In genomic region chr3:10641760-10642159, GRCh38 we compare ENCODE assay signal across 29 cellular contexts.
"Had no signal": no experiment of that assay in that cellular context is flagged by ENCODE, and none has a peak within 500 bp of the region (broad histone marks: within the 10 kb centered on the region; RNA-seq: fewer than 3 reads in every experiment).

No MANE protein-coding gene starts in this region.

- H3K4me1 Mint-ChIP-seq: stimulated activated effector memory CD8-positive, alpha-beta T cell treated with anti-CD3 and anti-CD28 coated beads, Interleukin-12 subunit alpha, Interleukin-12 subunit beta, amount 100 ng/mL, for 72 hours; stimulated activated memory B cell treated with anti-CD40 and anti-IgM and Interleukin-4, amounts not matched to agents 10 μg/mL and 1 μg/mL and 100 μg/mL, for 72 hours; stimulated activated naive B cell treated with anti-CD40 and anti-IgM and Interleukin-4, amounts not matched to agents 10 μg/mL and 1 μg/mL and 100 μg/mL, for 72 hours; stimulated activated naive CD8-positive, alpha-beta T cell treated with anti-CD3 and anti-CD28 coated beads, Interleukin-15, amount 100 ng/mL, for 72 hours had no signal

- H3K4me1 ChIP-seq: stomach, suprapubic skin, testis, thyroid gland, tibial artery, tibial nerve, transverse colon, upper lobe of left lung, upper lobe of right lung, uterus, vagina had no signal

- ATAC-seq: stimulated activated effector memory CD8-positive, alpha-beta T cell treated with anti-CD3 and anti-CD28 coated beads, Interleukin-12 subunit alpha, Interleukin-12 subunit beta, amount 100 ng/mL, for 72 hours; stimulated activated memory B cell treated with anti-CD40 and anti-IgM and Interleukin-4, amounts not matched to agents 10 μg/mL and 1 μg/mL and 100 μg/mL, for 72 hours; stimulated activated naive B cell treated with anti-CD40 and anti-IgM and Interleukin-4, amounts not matched to agents 10 μg/mL and 1 μg/mL and 100 μg/mL, for 72 hours; stimulated activated naive CD8-positive, alpha-beta T cell treated with anti-CD3 and anti-CD28 coated beads, Interleukin-15, amount 100 ng/mL, for 72 hours; stimulated activated naive CD8-positive, alpha-beta T cell treated with anti-CD3 and anti-CD28 coated beads, Interleukin-15, Interleukin-2, amounts not matched to agents 100 U/mL and 50 U/mL, for 24 hours; upper lobe of right lung had no signal

- H3K9me3 ChIP-seq: testis, thyroid gland, uterus, vagina had no signal

- H3K27ac Mint-ChIP-seq: stimulated activated effector memory CD8-positive, alpha-beta T cell treated with anti-CD3 and anti-CD28 coated beads, Interleukin-12 subunit alpha, Interleukin-12 subunit beta, amount 100 ng/mL, for 72 hours; stimulated activated memory B cell treated with anti-CD40 and anti-IgM and Interleukin-4, amounts not matched to agents 10 μg/mL and 1 μg/mL and 100 μg/mL, for 72 hours; stimulated activated naive B cell treated with anti-CD40 and anti-IgM and Interleukin-4, amounts not matched to agents 10 μg/mL and 1 μg/mL and 100 μg/mL, for 72 hours; stimulated activated naive CD8-positive, alpha-beta T cell treated with anti-CD3 and anti-CD28 coated beads, Interleukin-15, amount 100 ng/mL, for 72 hours; stimulated activated naive CD8-positive, alpha-beta T cell treated with anti-CD3 and anti-CD28 coated beads, Interleukin-15, Interleukin-2, amounts not matched to agents 100 ng/mL and 50 ng/mL, for 24 hours; type B pancreatic cell had no signal

- H3K27ac ChIP-seq: stomach, suprapubic skin, testis, thoracic aorta, thyroid gland, tibial artery, tibial nerve, transverse colon, upper lobe of left lung, upper lobe of right lung, uterus, vagina had no signal

- H3K36me3 Mint-ChIP-seq: stimulated activated effector memory CD8-positive, alpha-beta T cell treated with anti-CD3 and anti-CD28 coated beads, Interleukin-12 subunit alpha, Interleukin-12 subunit beta, amount 100 ng/mL, for 72 hours; type B pancreatic cell had no signal

- FAIRE-seq: urothelium cell line had no signal

- H3K36me3 ChIP-seq: stomach, suprapubic skin, thoracic aorta, thyroid gland, tibial artery, tibial nerve, transverse colon, upper lobe of left lung, upper lobe of right lung, uterus, vagina had no signal

- H3K4me3 Mint-ChIP-seq: stimulated activated effector memory CD8-positive, alpha-beta T cell treated with anti-CD3 and anti-CD28 coated beads, Interleukin-12 subunit alpha, Interleukin-12 subunit beta, amount 100 ng/mL, for 72 hours; stimulated activated memory B cell treated with anti-CD40 and anti-IgM and Interleukin-4, amounts not matched to agents 10 μg/mL and 1 μg/mL and 100 μg/mL, for 72 hours; stimulated activated naive B cell treated with anti-CD40 and anti-IgM and Interleukin-4, amounts not matched to agents 10 μg/mL and 1 μg/mL and 100 μg/mL, for 72 hours; stimulated activated naive CD8-positive, alpha-beta T cell treated with anti-CD3 and anti-CD28 coated beads, Interleukin-15, amount 100 ng/mL, for 72 hours; stimulated activated naive CD8-positive, alpha-beta T cell treated with anti-CD3 and anti-CD28 coated beads, Interleukin-15, Interleukin-2, amounts not matched to agents 100 ng/mL and 50 ng/mL, for 24 hours; type B pancreatic cell had no signal

- DNase-seq: stimulated activated CD4-positive, alpha-beta T cell treated with anti-CD3 and anti-CD28 coated beads, Interleukin-2, amount 100 ng/mL, for 48 hours; stimulated activated CD4-positive, alpha-beta T cell treated with anti-CD3 and anti-CD28 coated beads, Interleukin-4, amount 100 ng/mL, for 1 hour; stimulated activated CD4-positive, alpha-beta T cell treated with anti-CD3 and anti-CD28 coated beads, Interleukin-4, amount 100 ng/mL, for 24 hours; stimulated activated CD4-positive, alpha-beta T cell treated with anti-CD3 and anti-CD28 coated beads, Interleukin-4, amount 100 ng/mL, for 4 hours; stimulated activated CD8-positive, alpha-beta memory T cell treated with anti-CD3 and anti-CD28 coated beads, Interleukin-4, amount 100 ng/mL, for 48 hours; stimulated activated naive B cell treated with anti-CD40 and anti-IgM and Interleukin-4, amounts not matched to agents 10 μg/mL and 1 μg/mL and 100 μg/mL, for 72 hours; stimulated activated naive CD4-positive, alpha-beta T cell; stimulated activated naive CD4-positive, alpha-beta T cell treated with Interleukin-2 at 50 U/mL for 16 hours; stimulated activated naive CD8-positive, alpha-beta T cell treated with anti-CD3 and anti-CD28 coated beads, Interleukin-15, amount 100 ng/mL, for 72 hours; stimulated activated naive CD8-positive, alpha-beta T cell treated with anti-CD3 and anti-CD28 coated beads, Interleukin-15, Interleukin-2, amounts not matched to agents 100 U/mL and 50 U/mL, for 24 hours; stomach; substantia nigra; testis; thyroid gland; tibial artery; transverse colon; trophoblast cell; upper lobe of left lung; upper lobe of right lung; uterus had no signal

- H3K4me3 ChIP-seq: stomach, suprapubic skin, testis, thoracic aorta, thyroid gland, tibial artery, tibial nerve, transverse colon, upper lobe of left lung, upper lobe of right lung, uterus, vagina had no signal
